In genomic region chr16:29891525-29892457, GRCh38 we compare ENCODE assay signal across 1 cellular context.
TF ChIP-seq lines count a peak whose summit lies in the region.

No MANE protein-coding gene starts in this region.

TF ChIP-seq in HepG2, 621 proteins besides CTCF, POLR2A, EP300 and RAD21 (continued from another document and continues in another):
- TF ChIP-seq ZNF609 (CRISPR knock-in tag; IDR thresholded peaks at IDR 0.05; ENCODE audit: borderline replicate concordance) (no peak), ZNF362 (CRISPR knock-in tag; IDR thresholded peaks at IDR 0.05; ENCODE audit: borderline replicate concordance) (peak; percentile 88), CREB1 (IDR thresholded peaks at IDR 0.05) (no peak), CREB1 (CRISPR knock-in tag; IDR thresholded peaks at IDR 0.05) (peak; percentile 74), KDM3A (CRISPR knock-in tag; IDR thresholded peaks at IDR 0.05; ENCODE audit: low read depth) (no peak), SMC3 (IDR thresholded peaks at IDR 0.05; ENCODE audit: low read length) (no peak; the same call in 1 of the 2 replicates), PHF5A (CRISPR knock-in tag; IDR thresholded peaks at IDR 0.05; ENCODE audit: low read depth, unreplicated experiment) (peak; percentile 80), TEF (CRISPR knock-in tag; IDR thresholded peaks at IDR 0.05) (no peak), ZNF318 (CRISPR knock-in tag; IDR thresholded peaks at IDR 0.05) (no peak), CBX2 (IDR thresholded peaks at IDR 0.05; ENCODE audit: low read depth, low read length) (no peak), CBX2 (CRISPR knock-in tag; IDR thresholded peaks at IDR 0.05; ENCODE audit: low read depth) (no peak), MTA3 (CRISPR knock-in tag; IDR thresholded peaks at IDR 0.05) (no peak), SALL1 (CRISPR knock-in tag; IDR thresholded peaks at IDR 0.05) (no peak), ZNF281 (CRISPR knock-in tag; IDR thresholded peaks at IDR 0.05; ENCODE audit: borderline replicate concordance) (peak; percentile 60; the same call in 1 of the 2 replicates), CEBPG (CRISPR knock-in tag; IDR thresholded peaks at IDR 0.05) (peak; percentile 96), HOXA9 (CRISPR knock-in tag; IDR thresholded peaks at IDR 0.05; ENCODE audit: borderline replicate concordance) (no peak), ZNF597 (CRISPR knock-in tag; IDR thresholded peaks at IDR 0.05) (no peak), ZEB1 (IDR thresholded peaks at IDR 0.05; ENCODE audit: insufficient replicate concordance, low read depth) (peak; percentile 44), PHF21A (CRISPR knock-in tag; IDR thresholded peaks at IDR 0.05) (peak; percentile 78), MED8 (CRISPR knock-in tag; IDR thresholded peaks at IDR 0.05; ENCODE audit: insufficient replicate concordance) (no peak), RCOR2 (CRISPR knock-in tag; IDR thresholded peaks at IDR 0.05) (no peak; the same call in 1 of the 2 replicates), ZNF800 (CRISPR knock-in tag; IDR thresholded peaks at IDR 0.05) (no peak; the same call in 1 of the 2 replicates), PRDM15 (CRISPR knock-in tag; IDR thresholded peaks at IDR 0.05) (peak; percentile 93), TOPORS (CRISPR knock-in tag; IDR thresholded peaks at IDR 0.05) (no peak), ONECUT2 (CRISPR knock-in tag; IDR thresholded peaks at IDR 0.05) (no peak), SP5 (CRISPR knock-in tag; IDR thresholded peaks at IDR 0.05; ENCODE audit: borderline replicate concordance, low read depth) (no peak), FIP1L1 (IDR thresholded peaks at IDR 0.05; ENCODE audit: borderline replicate concordance, insufficient read depth, low read depth, low read length) (no peak), ZNF841 (CRISPR knock-in tag; IDR thresholded peaks at IDR 0.05; ENCODE audit: borderline replicate concordance) (no peak), ZNF83 (CRISPR knock-in tag; IDR thresholded peaks at IDR 0.05; ENCODE audit: borderline replicate concordance) (no peak), NCOA2 (CRISPR knock-in tag; IDR thresholded peaks at IDR 0.05) (peak; percentile 53; the same call in 1 of the 2 replicates), ZMAT3 (CRISPR knock-in tag; conservative IDR thresholded peaks at IDR 0.05) (no peak)
